9 cellular contexts compared by ENCODE assay signal in genomic region chrX:107454302-107454701, GRCh38. TPM values are rescaled to one million over a fixed set of nuclear protein-coding genes. Genes with fewer than 3 reads are reported as not detected.
A peak's percentile ranks its signal among the peaks of the same experiment; 100 is the strongest.
DNase-seq lines count a peak whose midpoint lies in the region; ATAC-seq and FAIRE-seq lines count a peak whose summit lies in the region.
"Had no signal": no experiment of that assay in that cellular context is flagged by ENCODE, and none has a peak within 500 bp of the region (broad histone marks: within the 10 kb centered on the region; RNA-seq: fewer than 3 reads in every experiment).

No MANE protein-coding gene starts in this region.

- peak; percentile 85 for ATAC-seq in activated CD8-positive, alpha-beta memory T cell treated with anti-CD3 and anti-CD28 coated beads, Interleukin-2, amount 10 ng/mL, durations not matched to agents 7 days and 5 days
- ATAC-seq in HG02885 (IDR thresholded peaks at IDR 0.05; ENCODE audit: poor library complexity, unreplicated experiment) (peak; percentile 78), HG03571 (IDR thresholded peaks at IDR 0.05; ENCODE audit: unreplicated experiment) (no peak)
- ATAC-seq: right lobe of liver had no signal

- H3K9me3 ChIP-seq in effector memory CD4-positive, alpha-beta T cell (ENCODE audit: control insufficient read depth, low read length): no peaks in the 10 kb centered on the region
- H3K9me3 ChIP-seq: right lobe of liver had no signal

- no peaks in the 10 kb centered on the region for H3K27me3 ChIP-seq in effector memory CD4-positive, alpha-beta T cell (replicated peaks; ENCODE audit: control insufficient read depth, insufficient read depth, low read length, poor library complexity, severe bottlenecking)

- peak; percentile 60 for DNase-seq in activated CD8-positive, alpha-beta memory T cell treated with anti-CD3 and anti-CD28 coated beads, Interleukin-2, amount 10 ng/mL, durations not matched to agents 7 days and 5 days
- DNase-seq in activated CD8-positive, alpha-beta memory T cell treated with anti-CD3 and anti-CD28 coated beads, Interleukin-2, amount 50 U/mL, for 48 hours: no peak
- DNase-seq in RKO (ENCODE audit: low spot score) (peak; percentile 34), frontal cortex (ENCODE audit: low spot score in 2 of 2) (no peak)
- DNase-seq in stimulated activated CD4-positive, alpha-beta T cell treated with anti-CD3 and anti-CD28 coated beads, Interleukin-4, amount 100 ng/mL, for 24 hours: peak; percentile 32
- DNase-seq in effector memory CD4-positive, alpha-beta T cell: no peak
- DNase-seq: right lobe of liver had no signal

- FAIRE-seq in frontal cortex (lab: Jason Lieb, UNC): no peak

- H3K27ac Mint-ChIP-seq in activated CD8-positive, alpha-beta memory T cell treated with anti-CD3 and anti-CD28 coated beads, Interleukin-2, amount 10 ng/mL, durations not matched to agents 7 days and 5 days: no peak overlapping the region

- H3K4me1 ChIP-seq in effector memory CD4-positive, alpha-beta T cell (ENCODE audit: control insufficient read depth, insufficient read depth, low read length, poor library complexity, severe bottlenecking): no peaks in the 10 kb centered on the region
- H3K4me1 ChIP-seq: right lobe of liver had no signal

- peaks cover 46% of the 10 kb centered on the region for H3K27me3 Mint-ChIP-seq in activated CD8-positive, alpha-beta memory T cell treated with anti-CD3 and anti-CD28 coated beads, Interleukin-2, amount 10 ng/mL, durations not matched to agents 7 days and 5 days

- H3K4me3 ChIP-seq in effector memory CD4-positive, alpha-beta T cell (ENCODE audit: insufficient read depth, low read depth, low read length, poor library complexity, severe bottlenecking): no peak overlapping the region
- H3K4me3 ChIP-seq: right lobe of liver had no signal

- no peaks in the 10 kb centered on the region for H3K36me3 ChIP-seq in effector memory CD4-positive, alpha-beta T cell (ENCODE audit: control insufficient read depth, insufficient read depth, low read length)
- H3K36me3 ChIP-seq: right lobe of liver had no signal

- no peak overlapping the region for H3K4me3 Mint-ChIP-seq in activated CD8-positive, alpha-beta memory T cell treated with anti-CD3 and anti-CD28 coated beads, Interleukin-2, amount 10 ng/mL, durations not matched to agents 7 days and 5 days

- CTCF ChIA-PET in activated CD8-positive, alpha-beta memory T cell treated with anti-CD3 and anti-CD28 coated beads, Interleukin-2, amount 10 ng/mL, durations not matched to agents 7 days and 5 days (lab: Charles Lee): no interaction called here

- no peaks in the 10 kb centered on the region for H3K36me3 Mint-ChIP-seq in activated CD8-positive, alpha-beta memory T cell treated with anti-CD3 and anti-CD28 coated beads, Interleukin-2, amount 10 ng/mL, durations not matched to agents 7 days and 5 days

- no peaks in the 10 kb centered on the region for H3K9me3 Mint-ChIP-seq in activated CD8-positive, alpha-beta memory T cell treated with anti-CD3 and anti-CD28 coated beads, Interleukin-2, amount 10 ng/mL, durations not matched to agents 7 days and 5 days (ENCODE audit: low read depth)

- peaks cover 13% of the 10 kb centered on the region for H3K4me1 Mint-ChIP-seq in activated CD8-positive, alpha-beta memory T cell treated with anti-CD3 and anti-CD28 coated beads, Interleukin-2, amount 10 ng/mL, durations not matched to agents 7 days and 5 days

- H3K27ac ChIP-seq in effector memory CD4-positive, alpha-beta T cell (ENCODE audit: insufficient read depth, low read length, poor library complexity, severe bottlenecking): no peak overlapping the region
- H3K27ac ChIP-seq: right lobe of liver had no signal

RNA-seq across cellular contexts. Expression of gene FRMPD3, which starts 4.8 kb away (rescaled TPM):
- not detected for total RNA-seq in activated CD8-positive, alpha-beta memory T cell treated with anti-CD3 and anti-CD28 coated beads, Interleukin-2, amount 10 ng/mL, durations not matched to agents 7 days and 5 days
- total RNA-seq in frontal cortex: 1.6 TPM
- total RNA-seq: right lobe of liver had no signal

Comparison
In these comparisons a context has a peak if more than half of its experiments do, and no peak if none do; other contexts are left out.
1. DNase-seq: peak in activated CD8-positive, alpha-beta memory T cell treated with anti-CD3 and anti-CD28 coated beads, Interleukin-2, amount 10 ng/mL, durations not matched to agents 7 days and 5 days (single experiment), RKO (single experiment) and stimulated activated CD4-positive, alpha-beta T cell treated with anti-CD3 and anti-CD28 coated beads, Interleukin-4, amount 100 ng/mL, for 24 hours (single experiment); none in activated CD8-positive, alpha-beta memory T cell treated with anti-CD3 and anti-CD28 coated beads, Interleukin-2, amount 50 U/mL, for 48 hours (single experiment), frontal cortex (0 of 2) and effector memory CD4-positive, alpha-beta T cell (0 of 3).